Comparison of ENCODE assay signal across 11 cellular contexts in genomic region chr11:68974421-68975194, GRCh38. TPM values are rescaled to one million over a fixed set of nuclear protein-coding genes. Genes with fewer than 3 reads are reported as not detected.
DNase-seq lines count a peak whose midpoint lies in the region; ATAC-seq and TF ChIP-seq lines count a peak whose summit lies in the region.
"Had no signal": no experiment of that assay in that cellular context is flagged by ENCODE, and none has a peak within 500 bp of the region (broad histone marks: within the 10 kb centered on the region; RNA-seq: fewer than 3 reads in every experiment).

No MANE protein-coding gene starts in this region.

- no peak overlapping the region for H4K5ac ChIP-seq in mesendoderm (ENCODE audit: low read length)

- intact Hi-C loops in activated CD8-positive, alpha-beta T cell treated with anti-CD3 and anti-CD28 coated beads for 36 hours (cut with micrococcal nuclease) = no loop called here

- H3K4me1 ChIP-seq in mesendoderm (ENCODE audit: control insufficient read depth, low read depth, low read length) = no peaks in the 10 kb centered on the region

- no peak for TF ChIP-seq CTCF in activated CD8-positive, alpha-beta T cell treated with anti-CD3 and anti-CD28 coated beads for 36 hours (IDR thresholded peaks at IDR 0.05)

- H3K79me2 ChIP-seq in mesendoderm (ENCODE audit: control insufficient read depth, insufficient read depth, low read length) = no peaks in the 10 kb centered on the region

- H3K23ac ChIP-seq in mesendoderm (ENCODE audit: low read length) = no peak overlapping the region

- H3K9me3 Mint-ChIP-seq in activated CD8-positive, alpha-beta T cell treated with anti-CD3 and anti-CD28 coated beads for 36 hours = no peaks in the 10 kb centered on the region
- H3K9me3 Mint-ChIP-seq: dendritic cell treated with granulocyte-macrophage colony-stimulating factor and Interleukin-4, amounts not matched to agents 40 ng/mL and 50 ng/mL, for 4 days; naive thymus-derived CD8-positive, alpha-beta T cell; stimulated activated naive CD8-positive, alpha-beta T cell treated with anti-CD3 and anti-CD28 coated beads, Interleukin-15, Interleukin-2, amounts not matched to agents 100 ng/mL and 50 ng/mL, for 24 hours had no signal

- H3K27ac Mint-ChIP-seq in activated CD8-positive, alpha-beta T cell treated with anti-CD3 and anti-CD28 coated beads for 36 hours = peak overlapping the region; percentile 73
- H3K27ac Mint-ChIP-seq: dendritic cell treated with granulocyte-macrophage colony-stimulating factor and Interleukin-4, amounts not matched to agents 40 ng/mL and 50 ng/mL, for 4 days; naive thymus-derived CD8-positive, alpha-beta T cell; stimulated activated naive CD8-positive, alpha-beta T cell treated with anti-CD3 and anti-CD28 coated beads, Interleukin-15, Interleukin-2, amounts not matched to agents 100 ng/mL and 50 ng/mL, for 24 hours had no signal

- H3K4me3 ChIP-seq in mesendoderm (ENCODE audit: low read length) = no peak overlapping the region

- no CpG with 5 or more reads among the region's 23 CpGs for WGBS in mesendoderm (ENCODE audit: extremely low coverage, insufficient coverage, low lambda C conversion rate)

- H3K27ac ChIP-seq in mesendoderm (ENCODE audit: low read depth, low read length) = no peak overlapping the region

- H3K27me3 ChIP-seq in mesendoderm (ENCODE audit: insufficient read depth, low read length, poor library complexity) = no peaks in the 10 kb centered on the region

- H3K4me3 Mint-ChIP-seq in activated CD8-positive, alpha-beta T cell treated with anti-CD3 and anti-CD28 coated beads for 36 hours = no peak overlapping the region
- H3K4me3 Mint-ChIP-seq: dendritic cell treated with granulocyte-macrophage colony-stimulating factor and Interleukin-4, amounts not matched to agents 40 ng/mL and 50 ng/mL, for 4 days; naive thymus-derived CD8-positive, alpha-beta T cell; stimulated activated naive CD8-positive, alpha-beta T cell treated with anti-CD3 and anti-CD28 coated beads, Interleukin-15, Interleukin-2, amounts not matched to agents 100 ng/mL and 50 ng/mL, for 24 hours had no signal

- no peaks in the 10 kb centered on the region for H3K36me3 ChIP-seq in mesendoderm (ENCODE audit: control insufficient read depth, insufficient read depth, low read length)

- H3K36me3 Mint-ChIP-seq in activated CD8-positive, alpha-beta T cell treated with anti-CD3 and anti-CD28 coated beads for 36 hours (ENCODE audit: low read depth) = no peaks in the 10 kb centered on the region

- no peak overlapping the region for H3K9ac ChIP-seq in mesendoderm (ENCODE audit: low read length)

- CTCF ChIA-PET in activated CD8-positive, alpha-beta T cell treated with anti-CD3 and anti-CD28 coated beads for 36 hours (lab: Charles Lee) = no interaction called here

- H3K56ac ChIP-seq in mesendoderm (ENCODE audit: low read length) = no peak overlapping the region

- POLR2A ChIA-PET in activated CD8-positive, alpha-beta T cell treated with anti-CD3 and anti-CD28 coated beads for 36 hours (lab: Charles Lee) = no interaction called here

- no peak overlapping the region for H2AK5ac ChIP-seq in mesendoderm (ENCODE audit: low read length)

- no peak overlapping the region for H3K18ac ChIP-seq in mesendoderm (ENCODE audit: low read length)

- DNase-seq in EL (peak; percentile 38), HT-29 (ENCODE audit: low spot score) (peak; percentile 52), mesendoderm (peak; percentile 75)
- peak; percentile 37 for DNase-seq in activated CD8-positive, alpha-beta T cell treated with anti-CD3 and anti-CD28 coated beads for 36 hours
- DNase-seq in stimulated activated CD4-positive, alpha-beta T cell treated with anti-CD3 and anti-CD28 coated beads, Interleukin-12 subunit alpha, Interleukin-12 subunit beta, amount 100 ng/mL, for 4 hours = no peak
- DNase-seq: naive thymus-derived CD8-positive, alpha-beta T cell had no signal

- H3K27me3 Mint-ChIP-seq in activated CD8-positive, alpha-beta T cell treated with anti-CD3 and anti-CD28 coated beads for 36 hours = peaks cover 4% of the 10 kb centered on the region

- H3K79me1 ChIP-seq in mesendoderm (ENCODE audit: low read length) = no peaks in the 10 kb centered on the region

- no peak overlapping the region for H2BK5ac ChIP-seq in mesendoderm (ENCODE audit: low read length)

- no peak overlapping the region for H2BK120ac ChIP-seq in mesendoderm (ENCODE audit: low read depth, low read length)

- H3K4me1 Mint-ChIP-seq in activated CD8-positive, alpha-beta T cell treated with anti-CD3 and anti-CD28 coated beads for 36 hours (ENCODE audit: low read depth) = no peaks in the 10 kb centered on the region

- no peak overlapping the region for H2BK15ac ChIP-seq in mesendoderm (replicated peaks; ENCODE audit: low read depth)

- no peak overlapping the region for H3K4me2 ChIP-seq in mesendoderm (ENCODE audit: low read length)

- H3K4ac ChIP-seq in mesendoderm (ENCODE audit: low read depth, low read length) = no peak overlapping the region

- peak; percentile 94 for ATAC-seq in activated CD8-positive, alpha-beta T cell treated with anti-CD3 and anti-CD28 coated beads for 36 hours
- ATAC-seq in HG02610 (IDR thresholded peaks at IDR 0.05; ENCODE audit: unreplicated experiment) (no peak), HG03442 (IDR thresholded peaks at IDR 0.05; ENCODE audit: unreplicated experiment) (no peak)
- ATAC-seq: Right ventricle myocardium inferior had no signal

- H4K8ac ChIP-seq in mesendoderm (ENCODE audit: low read depth, low read length) = no peak overlapping the region

RNA-seq across cellular contexts. Expression of gene MRGPRD, which starts 6.2 kb away (rescaled TPM):
- total RNA-seq in HT-29 (2014; rRNA removed; shearing (Covaris generic)) = not detected in 2 replicates
- total RNA-seq in activated CD8-positive, alpha-beta T cell treated with anti-CD3 and anti-CD28 coated beads for 36 hours = not detected
- not detected for polyA plus RNA-seq in mesendoderm (2013, experiment 1 of 2)
- not detected for polyA plus RNA-seq in mesendoderm (2013, experiment 2 of 2)
- total RNA-seq: naive thymus-derived CD8-positive, alpha-beta T cell; Right ventricle myocardium inferior had no signal

RNA-seq across cellular contexts. Expression of gene MRGPRF, which starts 38.4 kb away (rescaled TPM):
- total RNA-seq in HT-29 (2014; rRNA removed; shearing (Covaris generic)) = 0.05 TPM in 2 replicates
- total RNA-seq in activated CD8-positive, alpha-beta T cell treated with anti-CD3 and anti-CD28 coated beads for 36 hours = not detected
- 9.4 TPM for polyA plus RNA-seq in mesendoderm (2013, experiment 1 of 2)
- polyA plus RNA-seq in mesendoderm (2013, experiment 2 of 2) = 10.2 TPM
- total RNA-seq: naive thymus-derived CD8-positive, alpha-beta T cell had no signal
- polyA plus RNA-seq: naive thymus-derived CD8-positive, alpha-beta T cell had no signal
